ENCODE assay signal across 16 cellular contexts in the genomic region with DNA sequence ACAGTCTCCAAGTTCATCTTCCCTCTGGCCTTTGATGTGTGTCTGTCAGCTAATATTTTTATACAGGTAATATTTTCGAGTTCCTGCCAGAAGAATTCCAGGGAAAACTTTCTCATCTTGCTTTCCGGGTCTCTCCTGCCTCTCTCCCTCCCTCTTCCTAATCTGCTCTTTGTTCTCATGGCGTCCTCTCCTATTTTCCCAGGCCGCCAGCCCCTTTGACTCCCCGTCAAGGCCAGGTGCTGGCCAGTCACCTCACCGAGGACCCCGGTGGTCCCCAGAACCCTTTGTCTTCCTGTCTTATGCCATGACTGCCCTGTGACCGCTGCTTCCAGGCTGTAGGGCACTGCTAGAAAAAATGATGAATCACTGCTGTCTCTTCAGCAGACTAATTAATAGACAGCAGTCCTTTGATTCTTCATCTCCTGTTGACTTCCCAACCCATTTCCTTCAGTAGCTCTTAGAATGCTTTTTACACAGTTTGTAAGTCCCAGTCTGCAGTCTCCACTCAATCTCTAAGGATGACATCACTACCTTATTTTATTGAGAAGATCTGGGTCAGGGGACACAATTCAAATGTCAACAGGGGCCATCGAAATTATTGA. TPM values are rescaled to one million over a fixed set of nuclear protein-coding genes. Genes with fewer than 3 reads are reported as not detected.
DNase-seq lines count a peak whose midpoint lies in the region; ATAC-seq and TF ChIP-seq lines count a peak whose summit lies in the region.
"Had no signal": no experiment of that assay in that cellular context is flagged by ENCODE, and none has a peak within 500 bp of the region (broad histone marks: within the 10 kb centered on the region; RNA-seq: fewer than 3 reads in every experiment).

No MANE protein-coding gene starts in this region.

- H3K27me3 Mint-ChIP-seq in chondrocyte (ENCODE audit: low read depth): no peaks in the 10 kb centered on the region
- H3K27me3 Mint-ChIP-seq in effector memory CD8-positive, alpha-beta T cell: peaks cover 31 to 40% of the 10 kb centered on the region in 2 donors

- ATAC-seq in effector memory CD8-positive, alpha-beta T cell (replicated peaks): no peak
- no peak for ATAC-seq in HG03432 (IDR thresholded peaks at IDR 0.05; ENCODE audit: unreplicated experiment)

- H3K4me3 ChIP-seq in left ventricle myocardium inferior: no peak overlapping the region
- no peak overlapping the region for H3K4me3 ChIP-seq in uterus
- H3K4me3 ChIP-seq: testis had no signal

- DNase-seq in left ventricle myocardium inferior (no peak), cardiac septum (ENCODE audit: low spot score) (no peak), chondrocyte (ENCODE audit: low spot score) (no peak), lung microvascular endothelial cell (ENCODE audit: low read depth in 2 of 2) (peak; percentile 58 to 92), uterus (no peak), GM19238 (ENCODE audit: insufficient read length, low spot score) (no peak)
- DNase-seq in effector memory CD8-positive, alpha-beta T cell: no peak
- DNase-seq: ACHN; activated CD4-positive, alpha-beta T cell treated with anti-CD3 and anti-CD28 coated beads for 4 hours; activated T-cell treated with anti-CD3 and anti-CD28 coated beads, Interleukin-2, amount 50 U/mL, for 48 hours; amniotic stem cell; effector CD8-positive, alpha-beta T cell; stimulated activated CD4-positive, alpha-beta T cell treated with anti-CD3 and anti-CD28 coated beads, Interleukin-12 subunit alpha, Interleukin-12 subunit beta, amount 100 ng/mL, for 4 hours; testis had no signal

- TF ChIP-seq POLR2A in uterus (IDR thresholded peaks at IDR 0.05): no peak

- H3K4me1 ChIP-seq in left ventricle myocardium inferior (peaks cover 89% of the 10 kb centered on the region), uterus (peaks cover 0 to 6% of the 10 kb centered on the region in 2 donors)

- H3K4me1 Mint-ChIP-seq in chondrocyte (ENCODE audit: low read depth): peaks cover 31% of the 10 kb centered on the region
- H3K4me1 Mint-ChIP-seq in effector memory CD8-positive, alpha-beta T cell (ENCODE audit: low read depth in 2 of 2): no peaks in the 10 kb centered on the region

- H3K27me3 ChIP-seq in left ventricle myocardium inferior (ENCODE audit: low read depth) (no peaks in the 10 kb centered on the region), uterus (no peaks in the 10 kb centered on the region)
- H3K27me3 ChIP-seq: testis had no signal

- H3K27ac ChIP-seq in left ventricle myocardium inferior (replicated peaks) (peak overlapping the region; percentile 44), uterus (peak overlapping the region; percentile 18 to 42)
- H3K27ac ChIP-seq: testis had no signal

- H3K36me3 ChIP-seq in left ventricle myocardium inferior (no peaks in the 10 kb centered on the region), uterus (no peaks in the 10 kb centered on the region)

- H3K36me3 Mint-ChIP-seq in chondrocyte (ENCODE audit: low read depth): peaks cover 2% of the 10 kb centered on the region
- H3K36me3 Mint-ChIP-seq in effector memory CD8-positive, alpha-beta T cell (ENCODE audit: insufficient read depth): no peaks in the 10 kb centered on the region

- peak overlapping the region; percentile 23 for H3K27ac Mint-ChIP-seq in chondrocyte (ENCODE audit: unreplicated experiment)
- no peak overlapping the region for H3K27ac Mint-ChIP-seq in effector memory CD8-positive, alpha-beta T cell
- H3K27ac Mint-ChIP-seq: T-helper 1 cell treated with Interleukin-12 subunit alpha and Interleukin-12 subunit beta and Interleukin-4 antibody, amounts not matched to agents 30 μg/mL and 1 μg/mL, for 36 hours had no signal

- no peak overlapping the region for H3K4me3 Mint-ChIP-seq in chondrocyte (ENCODE audit: unreplicated experiment)
- no peak overlapping the region for H3K4me3 Mint-ChIP-seq in effector memory CD8-positive, alpha-beta T cell
- H3K4me3 Mint-ChIP-seq: T-helper 1 cell treated with Interleukin-12 subunit alpha and Interleukin-12 subunit beta and Interleukin-4 antibody, amounts not matched to agents 30 μg/mL and 1 μg/mL, for 36 hours had no signal

- no peaks in the 10 kb centered on the region for H3K9me3 Mint-ChIP-seq in chondrocyte (ENCODE audit: low read depth)
- H3K9me3 Mint-ChIP-seq in effector memory CD8-positive, alpha-beta T cell: no peaks in the 10 kb centered on the region
- H3K9me3 Mint-ChIP-seq: T-helper 1 cell treated with Interleukin-12 subunit alpha and Interleukin-12 subunit beta and Interleukin-4 antibody, amounts not matched to agents 30 μg/mL and 1 μg/mL, for 36 hours had no signal

- TF ChIP-seq CTCF in left ventricle myocardium inferior (IDR thresholded peaks at IDR 0.05; ENCODE audit: borderline replicate concordance) (no peak), chondrocyte (IDR thresholded peaks at IDR 0.05) (no peak), uterus (IDR thresholded peaks at IDR 0.05) (no peak)

- intact Hi-C loops in left ventricle myocardium inferior (cut with micrococcal nuclease): no loop called here
- intact Hi-C loops in cardiac septum (cut with DNase I): no loop called here
- intact Hi-C loops in uterus (cut with DNase I; ENCODE audit: low total_unique reads): no loop called here

- no peaks in the 10 kb centered on the region for H3K9me3 ChIP-seq in left ventricle myocardium inferior (replicated peaks)
- no peaks in the 10 kb centered on the region for H3K9me3 ChIP-seq in uterus
- H3K9me3 ChIP-seq: testis had no signal

RNA-seq across cellular contexts. Expression of a gene that starts 40.7 kb away (rescaled TPM):
- 258 TPM for total RNA-seq in left ventricle myocardium inferior
- total RNA-seq in cardiac septum: 219 TPM
- total RNA-seq in chondrocyte: 83.6 to 87.6 TPM (median 85.0 TPM) in 3 replicates
- 301 and 612 TPM in 2 replicates for total RNA-seq in lung microvascular endothelial cell
- 100 to 1,000 TPM in 1 of 4 donors, 10 to 100 TPM in 3; 43.8 to 139 (median 82.7) TPM for total RNA-seq in uterus

Comparison
In these comparisons a context has a peak if more than half of its experiments do, and no peak if none do; other contexts are left out.
1. DNase-seq: peak in lung microvascular endothelial cell (2 of 2); none in left ventricle myocardium inferior (single experiment), cardiac septum (single experiment), chondrocyte (single experiment), uterus (0 of 2), GM19238 (single experiment) and effector memory CD8-positive, alpha-beta T cell (0 of 3).